ENCODE assay signal across 29 cellular contexts in genomic region chr15:49817100-49817499, GRCh38.
"Had no signal": no experiment of that assay in that cellular context is flagged by ENCODE, and none has a peak within 500 bp of the region (broad histone marks: within the 10 kb centered on the region; RNA-seq: fewer than 3 reads in every experiment).

No MANE protein-coding gene starts in this region.

- FAIRE-seq: endothelial cell of umbilical vein, pancreas, urothelium cell line had no signal

- H3K27me3 ChIP-seq: pancreas, right atrium auricular region, stomach, transverse colon had no signal

- H3K9me3 ChIP-seq: pancreas, psoas muscle, right atrium auricular region, stomach, transverse colon had no signal

- ATAC-seq: activated CD4-positive, CD25-positive, alpha-beta regulatory T cell treated with anti-CD3 and anti-CD28 coated beads, Interleukin-2, amount 50 U/mL, for 24 hours; activated CD8-positive, alpha-beta T cell treated with anti-CD3 and anti-CD28 coated beads, Interleukin-2, amount 10 ng/mL, durations not matched to agents 7 days and 5 days; activated naive CD8-positive, alpha-beta T cell treated with anti-CD3 and anti-CD28 coated beads, Interleukin-2, amount 50 U/mL, for 24 hours; effector memory CD8-positive, alpha-beta T cell; esophagus mucosa; left ventricle myocardium superior; pancreas; psoas muscle; T-cell had no signal

- H3K4me3 Mint-ChIP-seq: activated CD8-positive, alpha-beta T cell treated with anti-CD3 and anti-CD28 coated beads, Interleukin-2, amount 10 ng/mL, durations not matched to agents 7 days and 5 days; activated naive CD4-positive, alpha-beta T cell treated with anti-CD3 and anti-CD28 coated beads for 36 hours; activated naive CD8-positive, alpha-beta T cell treated with anti-CD3 and anti-CD28 coated beads, Interleukin-2, amount 50 U/mL, for 24 hours; brain; effector memory CD8-positive, alpha-beta T cell; mesothelial cell of epicardium; nephron progenitor cell; T-cell; T-helper 2 cell treated with Interferon-gamma antibody and Interleukin-4, amounts not matched to agents 5 μg/mL and 100 μg/mL, for 36 hours had no signal

- H3K36me3 Mint-ChIP-seq: brain, mesothelial cell of epicardium, T-cell had no signal

- H3K9me3 Mint-ChIP-seq: activated naive CD4-positive, alpha-beta T cell treated with anti-CD3 and anti-CD28 coated beads for 36 hours; brain; T-helper 2 cell treated with Interferon-gamma antibody and Interleukin-4, amounts not matched to agents 5 μg/mL and 100 μg/mL, for 36 hours had no signal

- DNase-seq: activated CD4-positive, alpha-beta T cell treated with anti-CD3 and anti-CD28 coated beads, Interleukin-2, amount 50 U/mL, for 1 hour; activated CD8-positive, alpha-beta T cell treated with anti-CD3 and anti-CD28 coated beads, Interleukin-2, amount 10 ng/mL, durations not matched to agents 7 days and 5 days; activated effector memory CD4-positive, alpha-beta T cell treated with Interleukin-2 at 50 U/mL for 16 hours; activated naive CD4-positive, alpha-beta T cell treated with anti-CD3 and anti-CD28 coated beads for 36 hours; activated naive CD8-positive, alpha-beta T cell treated with anti-CD3 and anti-CD28 coated beads, Interleukin-2, amount 50 U/mL, for 24 hours; anterior cingulate cortex; caudate nucleus; dermis blood vessel endothelial cell; effector memory CD8-positive, alpha-beta T cell; foreskin melanocyte; hippocampal formation; kidney glomerular epithelial cell; left ventricle myocardium superior; mammary epithelial cell; nephron progenitor cell; pancreas; psoas muscle; stomach; T-cell; transverse colon had no signal

- H3K36me3 ChIP-seq: pancreas, right atrium auricular region, stomach, transverse colon had no signal

- H3K27ac Mint-ChIP-seq: activated CD8-positive, alpha-beta T cell treated with anti-CD3 and anti-CD28 coated beads, Interleukin-2, amount 10 ng/mL, durations not matched to agents 7 days and 5 days; activated naive CD4-positive, alpha-beta T cell treated with anti-CD3 and anti-CD28 coated beads for 36 hours; activated naive CD8-positive, alpha-beta T cell treated with anti-CD3 and anti-CD28 coated beads, Interleukin-2, amount 50 U/mL, for 24 hours; effector memory CD8-positive, alpha-beta T cell; mesothelial cell of epicardium; nephron progenitor cell; T-cell; T-helper 2 cell treated with Interferon-gamma antibody and Interleukin-4, amounts not matched to agents 5 μg/mL and 100 μg/mL, for 36 hours had no signal

- H3K27me3 Mint-ChIP-seq: brain; effector memory CD8-positive, alpha-beta T cell had no signal

- H3K4me3 ChIP-seq: pancreas, psoas muscle, right atrium auricular region, stomach, transverse colon had no signal

- H3K27ac ChIP-seq: pancreas, psoas muscle, right atrium auricular region, stomach, transverse colon, VCaP had no signal

- H3K4me1 ChIP-seq: pancreas, psoas muscle, right atrium auricular region had no signal
